1 cellular context compared by ENCODE assay signal in the genomic region with DNA sequence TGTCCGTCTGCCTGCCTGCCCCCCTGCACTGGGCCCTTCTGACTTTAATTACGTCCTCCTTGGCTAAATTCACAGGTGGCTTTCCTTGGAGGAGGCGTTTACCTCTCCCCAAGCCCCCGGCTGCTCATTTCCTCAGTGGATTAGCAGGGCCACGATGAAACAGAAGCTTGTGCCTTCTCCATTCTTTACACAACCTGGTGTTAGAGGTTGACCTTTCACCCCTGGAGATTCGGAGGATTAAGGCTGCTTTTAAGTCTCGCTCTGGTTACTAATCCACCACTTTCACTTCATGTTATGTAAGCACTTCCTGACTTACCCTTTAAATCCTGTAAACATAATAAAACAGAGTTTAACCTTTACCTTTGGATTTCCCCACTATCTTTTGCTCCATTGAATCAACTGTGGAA.
TF ChIP-seq lines count a peak whose summit lies in the region.

No MANE protein-coding gene starts in this region.

TF ChIP-seq in HepG2, 621 proteins besides CTCF, POLR2A, EP300 and RAD21 (continued from another document and continues in another):
- TF ChIP-seq ZNF747 (CRISPR knock-in tag; IDR thresholded peaks at IDR 0.05; ENCODE audit: borderline replicate concordance): peak; percentile 65; the same call in 1 of the 2 replicates
- TF ChIP-seq ZSCAN9 (CRISPR knock-in tag; IDR thresholded peaks at IDR 0.05; ENCODE audit: borderline replicate concordance): 0 out of 2 replicates have a peak, but pooled peaks have one; percentile 19
- 0 out of 2 replicates have a peak, but pooled peaks have one; percentile 52 for TF ChIP-seq ZNF33A (CRISPR knock-in tag; IDR thresholded peaks at IDR 0.05; ENCODE audit: borderline replicate concordance)
- peak; percentile 40; the same call in 1 of the 2 replicates for TF ChIP-seq DMAP1 (CRISPR knock-in tag; IDR thresholded peaks at IDR 0.05)
- TF ChIP-seq, protein P1, sequence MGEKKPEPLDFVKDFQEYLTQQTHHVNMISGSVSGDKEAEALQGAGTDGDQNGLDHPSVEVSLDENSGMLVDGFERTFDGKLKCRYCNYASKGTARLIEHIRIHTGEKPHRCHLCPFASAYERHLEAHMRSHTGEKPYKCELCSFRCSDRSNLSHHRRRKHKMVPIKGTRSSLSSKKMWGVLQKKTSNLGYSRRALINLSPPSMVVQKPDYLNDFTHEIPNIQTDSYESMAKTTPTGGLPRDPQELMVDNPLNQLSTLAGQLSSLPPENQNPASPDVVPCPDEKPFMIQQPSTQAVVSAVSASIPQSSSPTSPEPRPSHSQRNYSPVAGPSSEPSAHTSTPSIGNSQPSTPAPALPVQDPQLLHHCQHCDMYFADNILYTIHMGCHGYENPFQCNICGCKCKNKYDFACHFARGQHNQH (CRISPR knock-in tag; IDR thresholded peaks at IDR 0.05): peak; percentile 47; the same call in 1 of the 2 replicates
- peak; percentile 87 for TF ChIP-seq PATZ1 (CRISPR knock-in tag; IDR thresholded peaks at IDR 0.05)
- TF ChIP-seq ZNF556 (CRISPR knock-in tag; IDR thresholded peaks at IDR 0.05; ENCODE audit: borderline replicate concordance): peak; percentile 74; the same call in 1 of the 2 replicates
- TF ChIP-seq PAXIP1 (CRISPR knock-in tag; conservative IDR thresholded peaks at IDR 0.05): peak; percentile 89
- peak; percentile 91 for TF ChIP-seq TBX2 (CRISPR knock-in tag; IDR thresholded peaks at IDR 0.05; ENCODE audit: borderline replicate concordance)
- peak; percentile 73 for TF ChIP-seq CREM (IDR thresholded peaks at IDR 0.05)
- TF ChIP-seq CREM (CRISPR knock-in tag; IDR thresholded peaks at IDR 0.05): no peak
- no peak for TF ChIP-seq GTF3A (CRISPR knock-in tag; conservative IDR thresholded peaks at IDR 0.05)
- TF ChIP-seq, protein P2, sequence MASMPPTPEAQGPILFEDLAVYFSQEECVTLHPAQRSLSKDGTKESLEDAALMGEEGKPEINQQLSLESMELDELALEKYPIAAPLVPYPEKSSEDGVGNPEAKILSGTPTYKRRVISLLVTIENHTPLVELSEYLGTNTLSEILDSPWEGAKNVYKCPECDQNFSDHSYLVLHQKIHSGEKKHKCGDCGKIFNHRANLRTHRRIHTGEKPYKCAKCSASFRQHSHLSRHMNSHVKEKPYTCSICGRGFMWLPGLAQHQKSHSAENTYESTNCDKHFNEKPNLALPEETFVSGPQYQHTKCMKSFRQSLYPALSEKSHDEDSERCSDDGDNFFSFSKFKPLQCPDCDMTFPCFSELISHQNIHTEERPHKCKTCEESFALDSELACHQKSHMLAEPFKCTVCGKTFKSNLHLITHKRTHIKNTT (CRISPR knock-in tag; IDR thresholded peaks at IDR 0.05): no peak
- no peak for TF ChIP-seq RFX5 (IDR thresholded peaks at IDR 0.05; ENCODE audit: low read depth, low read length)
- TF ChIP-seq, protein P3, sequence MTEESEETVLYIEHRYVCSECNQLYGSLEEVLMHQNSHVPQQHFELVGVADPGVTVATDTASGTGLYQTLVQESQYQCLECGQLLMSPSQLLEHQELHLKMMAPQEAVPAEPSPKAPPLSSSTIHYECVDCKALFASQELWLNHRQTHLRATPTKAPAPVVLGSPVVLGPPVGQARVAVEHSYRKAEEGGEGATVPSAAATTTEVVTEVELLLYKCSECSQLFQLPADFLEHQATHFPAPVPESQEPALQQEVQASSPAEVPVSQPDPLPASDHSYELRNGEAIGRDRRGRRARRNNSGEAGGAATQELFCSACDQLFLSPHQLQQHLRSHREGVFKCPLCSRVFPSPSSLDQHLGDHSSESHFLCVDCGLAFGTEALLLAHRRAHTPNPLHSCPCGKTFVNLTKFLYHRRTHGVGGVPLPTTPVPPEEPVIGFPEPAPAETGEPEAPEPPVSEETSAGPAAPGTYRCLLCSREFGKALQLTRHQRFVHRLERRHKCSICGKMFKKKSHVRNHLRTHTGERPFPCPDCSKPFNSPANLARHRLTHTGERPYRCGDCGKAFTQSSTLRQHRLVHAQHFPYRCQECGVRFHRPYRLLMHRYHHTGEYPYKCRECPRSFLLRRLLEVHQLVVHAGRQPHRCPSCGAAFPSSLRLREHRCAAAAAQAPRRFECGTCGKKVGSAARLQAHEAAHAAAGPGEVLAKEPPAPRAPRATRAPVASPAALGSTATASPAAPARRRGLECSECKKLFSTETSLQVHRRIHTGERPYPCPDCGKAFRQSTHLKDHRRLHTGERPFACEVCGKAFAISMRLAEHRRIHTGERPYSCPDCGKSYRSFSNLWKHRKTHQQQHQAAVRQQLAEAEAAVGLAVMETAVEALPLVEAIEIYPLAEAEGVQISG (CRISPR knock-in tag; IDR thresholded peaks at IDR 0.05): peak; percentile 19; the same call in 1 of the 2 replicates
- TF ChIP-seq BCL6 (CRISPR knock-in tag; IDR thresholded peaks at IDR 0.05): peak; percentile 84
- TF ChIP-seq SIX4 (CRISPR knock-in tag; IDR thresholded peaks at IDR 0.05): peak; percentile 49; the same call in 1 of the 2 replicates
- TF ChIP-seq ZNF446 (CRISPR knock-in tag; IDR thresholded peaks at IDR 0.05): no peak
- TF ChIP-seq HOXD1 (CRISPR knock-in tag; IDR thresholded peaks at IDR 0.05): 0 out of 2 replicates have a peak, but pooled peaks have one; percentile 52
- peak; percentile 69 for TF ChIP-seq FOXO1 (CRISPR knock-in tag; IDR thresholded peaks at IDR 0.05)
- peak; percentile 69 for TF ChIP-seq HDAC1 (CRISPR knock-in tag; IDR thresholded peaks at IDR 0.05)
- peak; percentile 77 for TF ChIP-seq SALL1 (CRISPR knock-in tag; IDR thresholded peaks at IDR 0.05)
- TF ChIP-seq ZXDC (CRISPR knock-in tag; IDR thresholded peaks at IDR 0.05): no peak
- TF ChIP-seq ZNF737 (CRISPR knock-in tag; IDR thresholded peaks at IDR 0.05; ENCODE audit: borderline replicate concordance): no peak
- TF ChIP-seq THAP8 (CRISPR knock-in tag; IDR thresholded peaks at IDR 0.05; ENCODE audit: borderline replicate concordance): no peak
- peak; percentile 94 for TF ChIP-seq PPARG (CRISPR knock-in tag; conservative IDR thresholded peaks at IDR 0.05)
- peak; percentile 73; the same call in 1 of the 2 replicates for TF ChIP-seq ZMYM2 (CRISPR knock-in tag; IDR thresholded peaks at IDR 0.05)
- peak; percentile 69 for TF ChIP-seq GATAD2A (CRISPR knock-in tag; IDR thresholded peaks at IDR 0.05)
- TF ChIP-seq, protein P4, sequence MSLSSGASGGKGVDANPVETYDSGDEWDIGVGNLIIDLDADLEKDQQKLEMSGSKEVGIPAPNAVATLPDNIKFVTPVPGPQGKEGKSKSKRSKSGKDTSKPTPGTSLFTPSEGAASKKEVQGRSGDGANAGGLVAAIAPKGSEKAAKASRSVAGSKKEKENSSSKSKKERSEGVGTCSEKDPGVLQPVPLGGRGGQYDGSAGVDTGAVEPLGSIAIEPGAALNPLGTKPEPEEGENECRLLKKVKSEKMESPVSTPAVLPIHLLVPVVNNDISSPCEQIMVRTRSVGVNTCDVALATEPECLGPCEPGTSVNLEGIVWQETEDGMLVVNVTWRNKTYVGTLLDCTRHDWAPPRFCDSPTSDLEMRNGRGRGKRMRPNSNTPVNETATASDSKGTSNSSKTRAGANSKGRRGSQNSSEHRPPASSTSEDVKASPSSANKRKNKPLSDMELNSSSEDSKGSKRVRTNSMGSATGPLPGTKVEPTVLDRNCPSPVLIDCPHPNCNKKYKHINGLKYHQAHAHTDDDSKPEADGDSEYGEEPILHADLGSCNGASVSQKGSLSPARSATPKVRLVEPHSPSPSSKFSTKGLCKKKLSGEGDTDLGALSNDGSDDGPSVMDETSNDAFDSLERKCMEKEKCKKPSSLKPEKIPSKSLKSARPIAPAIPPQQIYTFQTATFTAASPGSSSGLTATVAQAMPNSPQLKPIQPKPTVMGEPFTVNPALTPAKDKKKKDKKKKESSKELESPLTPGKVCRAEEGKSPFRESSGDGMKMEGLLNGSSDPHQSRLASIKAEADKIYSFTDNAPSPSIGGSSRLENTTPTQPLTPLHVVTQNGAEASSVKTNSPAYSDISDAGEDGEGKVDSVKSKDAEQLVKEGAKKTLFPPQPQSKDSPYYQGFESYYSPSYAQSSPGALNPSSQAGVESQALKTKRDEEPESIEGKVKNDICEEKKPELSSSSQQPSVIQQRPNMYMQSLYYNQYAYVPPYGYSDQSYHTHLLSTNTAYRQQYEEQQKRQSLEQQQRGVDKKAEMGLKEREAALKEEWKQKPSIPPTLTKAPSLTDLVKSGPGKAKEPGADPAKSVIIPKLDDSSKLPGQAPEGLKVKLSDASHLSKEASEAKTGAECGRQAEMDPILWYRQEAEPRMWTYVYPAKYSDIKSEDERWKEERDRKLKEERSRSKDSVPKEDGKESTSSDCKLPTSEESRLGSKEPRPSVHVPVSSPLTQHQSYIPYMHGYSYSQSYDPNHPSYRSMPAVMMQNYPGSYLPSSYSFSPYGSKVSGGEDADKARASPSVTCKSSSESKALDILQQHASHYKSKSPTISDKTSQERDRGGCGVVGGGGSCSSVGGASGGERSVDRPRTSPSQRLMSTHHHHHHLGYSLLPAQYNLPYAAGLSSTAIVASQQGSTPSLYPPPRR (CRISPR knock-in tag; IDR thresholded peaks at IDR 0.05; ENCODE audit: borderline replicate concordance): peak; percentile 98
- TF ChIP-seq ZNF317 (CRISPR knock-in tag; IDR thresholded peaks at IDR 0.05): 0 out of 2 replicates have a peak, but pooled peaks have one; percentile 56
- TF ChIP-seq FOSL2 (CRISPR knock-in tag; IDR thresholded peaks at IDR 0.05): peak; percentile 34
- peak; percentile 26 for TF ChIP-seq TEAD3 (CRISPR knock-in tag; optimal IDR thresholded peaks at IDR 0.05; ENCODE audit: borderline replicate concordance)
- TF ChIP-seq ZNF83 (CRISPR knock-in tag; IDR thresholded peaks at IDR 0.05; ENCODE audit: borderline replicate concordance): no peak
- TF ChIP-seq, protein P5, sequence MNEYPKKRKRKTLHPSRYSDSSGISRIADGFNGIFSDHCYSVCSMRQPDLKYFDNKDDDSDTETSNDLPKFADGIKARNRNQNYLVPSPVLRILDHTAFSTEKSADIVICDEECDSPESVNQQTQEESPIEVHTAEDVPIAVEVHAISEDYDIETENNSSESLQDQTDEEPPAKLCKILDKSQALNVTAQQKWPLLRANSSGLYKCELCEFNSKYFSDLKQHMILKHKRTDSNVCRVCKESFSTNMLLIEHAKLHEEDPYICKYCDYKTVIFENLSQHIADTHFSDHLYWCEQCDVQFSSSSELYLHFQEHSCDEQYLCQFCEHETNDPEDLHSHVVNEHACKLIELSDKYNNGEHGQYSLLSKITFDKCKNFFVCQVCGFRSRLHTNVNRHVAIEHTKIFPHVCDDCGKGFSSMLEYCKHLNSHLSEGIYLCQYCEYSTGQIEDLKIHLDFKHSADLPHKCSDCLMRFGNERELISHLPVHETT (CRISPR knock-in tag; conservative IDR thresholded peaks at IDR 0.05): no peak
- no peak for TF ChIP-seq ZNF143 (CRISPR knock-in tag; IDR thresholded peaks at IDR 0.05)
- TF ChIP-seq PCBP2 (optimal IDR thresholded peaks at IDR 0.05; ENCODE audit: low read depth, low read length, poor library complexity, severe bottlenecking): no peak
- no peak for TF ChIP-seq ZNF883 (CRISPR knock-in tag; IDR thresholded peaks at IDR 0.05; ENCODE audit: not compliant biosample characterization)
- no peak for TF ChIP-seq SMC3 (IDR thresholded peaks at IDR 0.05; ENCODE audit: low read length)
